ENCODE assay signal across 25 cellular contexts in the genomic region with DNA sequence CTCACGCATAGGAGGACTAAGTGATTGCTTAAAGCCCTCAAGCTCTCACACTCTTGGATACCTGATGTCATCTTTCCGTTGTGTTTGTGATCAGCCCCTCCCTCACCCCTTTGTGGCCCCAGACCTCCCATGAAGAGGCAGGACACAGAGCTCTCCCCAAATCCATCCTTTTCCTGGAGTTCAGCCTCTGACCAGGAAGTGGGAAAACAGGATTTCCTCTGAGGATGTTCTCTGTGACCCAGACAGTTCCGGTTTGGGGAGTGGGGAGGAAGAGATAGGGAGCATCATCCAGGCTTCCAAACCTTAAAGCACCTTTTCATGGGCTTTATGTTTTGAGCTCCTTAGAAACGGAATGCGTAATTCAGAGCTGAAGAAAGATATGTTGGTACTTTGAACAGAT. TPM values are rescaled to one million over a fixed set of nuclear protein-coding genes. Genes with fewer than 3 reads are reported as not detected.
"Had no signal": no experiment of that assay in that cellular context is flagged by ENCODE, and none has a peak within 500 bp of the region (broad histone marks: within the 10 kb centered on the region; RNA-seq: fewer than 3 reads in every experiment).

No MANE protein-coding gene starts in this region.

- H3K27ac ChIP-seq: esophagus squamous epithelium, gastroesophageal sphincter, left ventricle myocardium inferior, neutrophil, psoas muscle, spleen, testis, tibial nerve had no signal

- H3K27me3 ChIP-seq: testis had no signal

- H3K9me3 ChIP-seq: esophagus squamous epithelium, gastroesophageal sphincter, left ventricle myocardium inferior, neutrophil, psoas muscle, spleen, testis, tibial nerve had no signal

- H3K4me3 ChIP-seq: esophagus squamous epithelium, gastroesophageal sphincter, left ventricle myocardium inferior, psoas muscle, spleen, testis, tibial nerve had no signal

- ATAC-seq: gastroesophageal sphincter; left cardiac atrium; naive thymus-derived CD4-positive, alpha-beta T cell; psoas muscle; sciatic nerve; stimulated activated naive B cell treated with anti-CD40 and anti-IgM and Interleukin-4, amounts not matched to agents 10 μg/mL and 1 μg/mL and 100 μg/mL, for 72 hours; stimulated activated naive CD8-positive, alpha-beta T cell treated with anti-CD3 and anti-CD28 coated beads, Interleukin-15, amount 100 ng/mL, for 72 hours had no signal

- H3K4me1 ChIP-seq: esophagus squamous epithelium, gastroesophageal sphincter, psoas muscle, testis, tibial nerve had no signal

- H3K36me3 ChIP-seq: esophagus squamous epithelium, gastroesophageal sphincter, left ventricle myocardium inferior, neutrophil, spleen, tibial nerve had no signal

- DNase-seq: cortex of kidney; effector memory CD4-positive, alpha-beta T cell; esophagus squamous epithelium; foreskin fibroblast; immature natural killer cell; left cardiac atrium; left ventricle myocardium inferior; naive thymus-derived CD4-positive, alpha-beta T cell; nephron progenitor cell; psoas muscle; retina; spleen; stimulated activated CD4-positive, alpha-beta T cell treated with anti-CD3 and anti-CD28 coated beads, Interleukin-2, amount 100 ng/mL, for 24 hours; stimulated activated CD4-positive, alpha-beta T cell treated with anti-CD3 and anti-CD28 coated beads, Interleukin-4, amount 100 ng/mL, for 4 hours; stimulated activated naive B cell treated with anti-CD40 and anti-IgM and Interleukin-4, amounts not matched to agents 10 μg/mL and 1 μg/mL and 100 μg/mL, for 72 hours; stimulated activated naive CD8-positive, alpha-beta T cell treated with anti-CD3 and anti-CD28 coated beads, Interleukin-15, amount 100 ng/mL, for 72 hours; testis had no signal

RNA-seq across cellular contexts. Expression of a gene that starts 11.9 kb away (rescaled TPM):
- total RNA-seq: osteoblast had no signal
- polyA plus RNA-seq: keratinocyte; naive thymus-derived CD4-positive, alpha-beta T cell had no signal

RNA-seq across cellular contexts. Expression of a gene that starts 54.1 kb away (rescaled TPM):
- total RNA-seq: left ventricle myocardium inferior; lung microvascular endothelial cell; naive thymus-derived CD4-positive, alpha-beta T cell; osteoblast; skeletal muscle tissue had no signal
- polyA plus RNA-seq: naive thymus-derived CD4-positive, alpha-beta T cell had no signal
